8 cellular contexts compared by ENCODE assay signal in the genomic region with DNA sequence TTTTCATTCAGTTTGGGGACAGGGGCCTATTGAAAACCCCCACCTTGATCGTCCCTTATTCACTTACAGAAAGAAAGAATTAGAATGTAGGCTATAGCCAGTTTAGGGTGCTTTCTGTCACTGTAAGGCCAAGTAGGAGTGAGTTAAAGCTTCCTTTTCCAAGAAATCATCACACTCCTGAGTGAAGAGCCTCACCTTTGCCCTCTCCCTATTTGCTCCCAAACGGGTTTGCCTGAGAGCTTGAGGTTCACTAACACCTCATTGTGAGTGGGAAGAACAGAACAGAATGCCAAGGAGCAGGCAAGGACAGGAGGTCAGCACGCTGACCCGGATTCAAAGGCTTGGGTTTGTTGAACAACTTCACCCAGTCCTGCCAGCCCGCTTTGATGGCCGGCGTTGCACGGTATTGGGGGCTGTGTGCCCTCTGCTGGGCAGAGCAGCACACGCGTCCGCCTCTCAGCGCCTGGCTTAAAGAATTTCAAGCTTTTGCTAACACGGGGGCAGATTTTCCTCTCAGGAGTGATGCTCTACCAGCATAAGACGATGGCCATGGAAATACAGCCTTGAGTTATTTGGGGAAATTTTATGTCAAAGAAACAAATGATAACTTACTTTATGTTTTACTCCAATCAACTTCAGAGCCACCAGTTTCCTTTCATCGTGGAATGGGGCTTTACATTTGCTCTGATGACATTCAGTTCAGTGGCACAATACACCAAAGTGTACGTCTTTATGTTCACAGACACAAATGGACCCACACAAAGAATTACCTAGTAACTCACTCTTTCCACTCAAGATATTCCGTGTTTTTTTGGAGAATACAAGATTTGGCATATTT.
DNase-seq lines count a peak whose midpoint lies in the region; ATAC-seq and TF ChIP-seq lines count a peak whose summit lies in the region.

No MANE protein-coding gene starts in this region.

- H3K9me2 ChIP-seq in OCI-LY1 (ENCODE audit: low read depth, low read length), result no peaks in the 10 kb centered on the region

- no peaks in the 10 kb centered on the region for H3F3A ChIP-seq in OCI-LY1 (ENCODE audit: insufficient read depth, low read length)

- H2AFZ ChIP-seq in OCI-LY1 (ENCODE audit: low read length), result peak overlapping the region; percentile 52; the same call in 1 of the 2 replicates

- H3K4me2 ChIP-seq in OCI-LY1 (ENCODE audit: low read length), result no peak overlapping the region

- H3K79me2 ChIP-seq in OCI-LY1 (ENCODE audit: insufficient read depth, low read length), result no peaks in the 10 kb centered on the region

- H3K4me3 ChIP-seq in OCI-LY1 (ENCODE audit: low read depth, low read length, poor library complexity, severe bottlenecking), result no peak overlapping the region

- no peaks in the 10 kb centered on the region for H3K27me3 ChIP-seq in OCI-LY1 (ENCODE audit: insufficient read depth, low read length)

- H3K27ac ChIP-seq in OCI-LY1 (ENCODE audit: low read depth, low read length, poor library complexity, severe bottlenecking), result no peak overlapping the region

- DNase-seq in Ammon's horn (ENCODE audit: low spot score) (peak; percentile 81), epidermal melanocyte (ENCODE audit: insufficient read length, low spot score) (peak; percentile 19), mucosa of gallbladder (ENCODE audit: low spot score) (peak; percentile 41), dedifferentiated amniotic fluid mesenchymal stem cell (ENCODE audit: extremely low spot score) (no peak), activated gamma-delta T cell (lab: John Stamatoyannopoulos, UW) (no peak)

- peak; percentile 93 for ATAC-seq in GM18502 (IDR thresholded peaks at IDR 0.05; ENCODE audit: poor library complexity, unreplicated experiment)
- peak; percentile 86 for ATAC-seq in HG02973 (IDR thresholded peaks at IDR 0.05; ENCODE audit: unreplicated experiment)

- no peaks in the 10 kb centered on the region for H3K9me3 ChIP-seq in OCI-LY1 (ENCODE audit: low read length)

- H4K20me1 ChIP-seq in OCI-LY1 (ENCODE audit: insufficient read depth, low read length), result no peaks in the 10 kb centered on the region

- no peaks in the 10 kb centered on the region for H3K36me3 ChIP-seq in OCI-LY1 (ENCODE audit: insufficient read depth, low read length)

- H3K9ac ChIP-seq in OCI-LY1 (ENCODE audit: low read length), result no peak overlapping the region

- TF ChIP-seq CTCF in OCI-LY1 (IDR thresholded peaks at IDR 0.05; ENCODE audit: low read length), result peak; percentile 84

- no peaks in the 10 kb centered on the region for H3K4me1 ChIP-seq in OCI-LY1 (ENCODE audit: insufficient read depth, low read length, severe bottlenecking)

Comparison
In these comparisons a context has a peak if more than half of its experiments do, and no peak if none do; other contexts are left out.
1. DNase-seq: peak in Ammon's horn (single experiment), epidermal melanocyte (single experiment) and mucosa of gallbladder (single experiment); none in dedifferentiated amniotic fluid mesenchymal stem cell (single experiment) and activated gamma-delta T cell (single experiment).